ENCODE assay signal across 1 cellular context in genomic region chr6:28269492-28269891, GRCh38.
TF ChIP-seq lines count a peak whose summit lies in the region.

No MANE protein-coding gene starts in this region.

TF ChIP-seq in HEK293, 187 proteins besides CTCF, POLR2A, EP300 and RAD21 (continued from another document):
- TF ChIP-seq, protein P1, sequence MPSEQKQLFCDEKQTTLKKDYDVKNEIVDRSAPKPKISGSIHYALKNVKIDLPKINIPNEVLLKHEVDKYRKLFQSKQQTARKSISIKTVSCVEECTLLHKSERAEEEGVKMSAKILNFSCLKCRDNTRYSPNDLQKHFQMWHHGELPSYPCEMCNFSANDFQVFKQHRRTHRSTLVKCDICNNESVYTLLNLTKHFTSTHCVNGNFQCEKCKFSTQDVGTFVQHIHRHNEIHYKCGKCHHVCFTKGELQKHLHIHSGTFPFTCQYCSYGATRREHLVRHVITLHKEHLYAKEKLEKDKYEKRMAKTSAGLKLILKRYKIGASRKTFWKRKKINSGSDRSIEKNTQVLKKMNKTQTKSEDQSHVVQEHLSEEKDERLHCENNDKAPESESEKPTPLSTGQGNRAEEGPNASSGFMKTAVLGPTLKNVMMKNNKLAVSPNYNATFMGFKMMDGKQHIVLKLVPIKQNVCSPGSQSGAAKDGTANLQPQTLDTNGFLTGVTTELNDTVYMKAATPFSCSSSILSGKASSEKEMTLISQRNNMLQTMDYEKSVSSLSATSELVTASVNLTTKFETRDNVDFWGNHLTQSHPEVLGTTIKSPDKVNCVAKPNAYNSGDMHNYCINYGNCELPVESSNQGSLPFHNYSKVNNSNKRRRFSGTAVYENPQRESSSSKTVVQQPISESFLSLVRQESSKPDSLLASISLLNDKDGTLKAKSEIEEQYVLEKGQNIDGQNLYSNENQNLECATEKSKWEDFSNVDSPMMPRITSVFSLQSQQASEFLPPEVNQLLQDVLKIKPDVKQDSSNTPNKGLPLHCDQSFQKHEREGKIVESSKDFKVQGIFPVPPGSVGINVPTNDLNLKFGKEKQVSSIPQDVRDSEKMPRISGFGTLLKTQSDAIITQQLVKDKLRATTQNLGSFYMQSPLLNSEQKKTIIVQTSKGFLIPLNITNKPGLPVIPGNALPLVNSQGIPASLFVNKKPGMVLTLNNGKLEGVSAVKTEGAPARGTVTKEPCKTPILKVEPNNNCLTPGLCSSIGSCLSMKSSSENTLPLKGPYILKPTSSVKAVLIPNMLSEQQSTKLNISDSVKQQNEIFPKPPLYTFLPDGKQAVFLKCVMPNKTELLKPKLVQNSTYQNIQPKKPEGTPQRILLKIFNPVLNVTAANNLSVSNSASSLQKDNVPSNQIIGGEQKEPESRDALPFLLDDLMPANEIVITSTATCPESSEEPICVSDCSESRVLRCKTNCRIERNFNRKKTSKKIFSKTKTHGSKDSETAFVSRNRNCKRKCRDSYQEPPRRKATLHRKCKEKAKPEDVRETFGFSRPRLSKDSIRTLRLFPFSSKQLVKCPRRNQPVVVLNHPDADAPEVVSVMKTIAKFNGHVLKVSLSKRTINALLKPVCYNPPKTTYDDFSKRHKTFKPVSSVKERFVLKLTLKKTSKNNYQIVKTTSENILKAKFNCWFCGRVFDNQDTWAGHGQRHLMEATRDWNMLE (tag by site-specific recombination; conservative IDR thresholded peaks at IDR 0.05; ENCODE audit: low read depth) = no peak
- TF ChIP-seq MYNN (tag by site-specific recombination; IDR thresholded peaks at IDR 0.05; ENCODE audit: borderline replicate concordance) = peak; percentile 31; the same call in 1 of the 2 replicates
- peak; percentile 93 for TF ChIP-seq ZNF10 (tag by site-specific recombination; IDR thresholded peaks at IDR 0.05)
- no peak for TF ChIP-seq ZNF555 (tag by site-specific recombination; conservative IDR thresholded peaks at IDR 0.05)
- no peak for TF ChIP-seq ZNF274 (IDR thresholded peaks at IDR 0.05; ENCODE audit: low read length)
- no peak for TF ChIP-seq ZNF274 (tag by site-specific recombination; IDR thresholded peaks at IDR 0.05; ENCODE audit: borderline replicate concordance)
- no peak for TF ChIP-seq SALL2 (tag by site-specific recombination; IDR thresholded peaks at IDR 0.05; ENCODE audit: borderline replicate concordance)
- no peak for TF ChIP-seq ZNF114 (tag by site-specific recombination; IDR thresholded peaks at IDR 0.05)
- TF ChIP-seq ZNF174 (tag by site-specific recombination; IDR thresholded peaks at IDR 0.05) = no peak
- no peak for TF ChIP-seq ZNF449 (tag by site-specific recombination; IDR thresholded peaks at IDR 0.05)
- no peak for TF ChIP-seq ZNF571 (tag by site-specific recombination; IDR thresholded peaks at IDR 0.05)
- no peak for TF ChIP-seq ZNF473 (tag by site-specific recombination; IDR thresholded peaks at IDR 0.05)
- 0 out of 2 replicates have a peak, but pooled peaks have one; percentile 14 for TF ChIP-seq ZNF366 (tag by site-specific recombination; conservative IDR thresholded peaks at IDR 0.05)
- TF ChIP-seq ZNF426 (tag by site-specific recombination; IDR thresholded peaks at IDR 0.05) = no peak
- no peak for TF ChIP-seq ZFP69B (tag by site-specific recombination; IDR thresholded peaks at IDR 0.05)
TF ChIP-seq in HEK293: peak in this region for 8.
